In the genomic region with DNA sequence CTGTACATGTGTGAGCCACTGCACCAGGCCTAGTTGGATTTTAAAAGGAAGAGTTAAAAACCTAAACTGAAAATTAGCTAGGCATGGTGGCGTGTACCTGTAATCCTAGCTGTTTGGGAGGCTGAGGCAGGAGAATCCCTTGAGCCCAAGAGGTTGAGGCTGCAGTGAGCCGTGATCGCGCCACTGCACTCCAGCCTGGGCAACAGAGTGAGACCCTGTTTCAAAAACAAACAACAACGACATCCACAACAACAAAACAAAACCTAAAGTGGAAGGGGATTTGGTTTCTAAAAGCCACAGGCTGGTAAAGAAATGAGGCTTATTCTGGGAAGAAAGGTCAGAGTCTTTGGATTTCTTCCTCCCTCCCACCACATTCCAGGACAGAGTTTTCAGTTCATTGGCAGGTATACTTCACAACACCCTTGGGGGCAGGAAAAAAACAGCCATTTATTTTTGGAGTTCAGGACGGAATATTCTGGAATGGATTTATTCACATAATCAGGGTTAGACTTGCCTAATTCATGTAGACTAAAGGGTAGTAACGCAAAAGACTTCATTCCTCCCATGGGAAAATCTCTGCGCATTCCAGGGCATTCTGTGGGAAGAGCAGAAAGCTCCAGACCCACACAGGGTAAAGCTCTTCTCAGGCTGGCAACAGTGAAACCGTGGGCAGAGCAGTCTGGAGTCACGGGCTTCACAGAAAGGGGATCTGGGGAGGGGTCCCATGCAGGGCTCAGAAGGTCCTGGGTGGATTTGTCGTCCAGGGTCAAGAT, we compare ENCODE assay signal across 11 cellular contexts. TPM values are rescaled to one million over a fixed set of nuclear protein-coding genes. Genes with fewer than 3 reads are reported as not detected.
DNase-seq lines count a peak whose midpoint lies in the region; FAIRE-seq and TF ChIP-seq lines count a peak whose summit lies in the region.
"Had no signal": no experiment of that assay in that cellular context is flagged by ENCODE, and none has a peak within 500 bp of the region (broad histone marks: within the 10 kb centered on the region; RNA-seq: fewer than 3 reads in every experiment).

No MANE protein-coding gene starts in this region.

- H3K27me3 ChIP-seq in astrocyte (ENCODE audit: insufficient read depth, low read length) = no peaks in the 10 kb centered on the region
- H3K27me3 ChIP-seq in hepatocyte = no peaks in the 10 kb centered on the region
- H3K27me3 ChIP-seq in subcutaneous abdominal adipose tissue (ENCODE audit: control insufficient read depth in 5 of 5, insufficient read depth in 4 of 5, low read length in 5 of 5) = peaks cover 0 to 5% (median 0%) of the 10 kb centered on the region in 5 donors
- H3K27me3 ChIP-seq: pancreas had no signal

- no peaks in the 10 kb centered on the region for H4K20me1 ChIP-seq in astrocyte (ENCODE audit: insufficient read depth, low read length)
- H4K20me1 ChIP-seq in hepatocyte (ENCODE audit: insufficient read depth, poor library complexity, severe bottlenecking) = no peaks in the 10 kb centered on the region

- DNase-seq in astrocyte (ENCODE audit: low read depth) = peak; percentile 32
- DNase-seq in hepatocyte (ENCODE audit: low spot score) = no peak
- no peak for DNase-seq in glutamatergic neuron
- no peak for DNase-seq in NCI-H82 (lab: John Stamatoyannopoulos, UW)
- no peak for DNase-seq in GM12891 (ENCODE audit: insufficient read length, low spot score)
- DNase-seq: KG1; pancreas; stimulated activated CD8-positive, alpha-beta memory T cell treated with anti-CD3 and anti-CD28 coated beads, Interleukin-4, amount 100 ng/mL, for 48 hours had no signal

- peak overlapping the region; percentile 55 for H3K27ac ChIP-seq in KOPT-K1 (ENCODE audit: low read depth, low read length, poor library complexity, severe bottlenecking)
- peak overlapping the region; percentile 7 for H3K27ac ChIP-seq in astrocyte (ENCODE audit: low read depth, low read length)
- H3K27ac ChIP-seq in hepatocyte = peak overlapping the region; percentile 52
- H3K27ac ChIP-seq in subcutaneous abdominal adipose tissue (ENCODE audit: low read depth, low read length) = peak overlapping the region; percentile 94
- H3K27ac ChIP-seq: VCaP had no signal

- no peak for TF ChIP-seq POLR2A in GM12891 (IDR thresholded peaks at IDR 0.05; ENCODE audit: low read depth, low read length)

- no peak for FAIRE-seq in astrocyte (lab: Jason Lieb, UNC)
- FAIRE-seq in GM12891 (lab: Jason Lieb, UNC) = no peak
- FAIRE-seq: pancreas had no signal

- WGBS in hepatocyte (ENCODE audit: low lambda C conversion rate, missing lambda C conversion rate) = 81% methylated on average over 11 of the region's 11 CpGs

- H3K9me3 Mint-ChIP-seq in astrocyte (ENCODE audit: unreplicated experiment) = no peaks in the 10 kb centered on the region
- no peaks in the 10 kb centered on the region for H3K9me3 Mint-ChIP-seq in glutamatergic neuron (ENCODE audit: unreplicated experiment)

- H3K9ac ChIP-seq in astrocyte (ENCODE audit: low read length) = peak overlapping the region; percentile 10
- peak overlapping the region; percentile 23 to 89 (median 71) for H3K9ac ChIP-seq in subcutaneous abdominal adipose tissue (ENCODE audit: low read length in 5 of 5)

- H3K9me3 ChIP-seq in KOPT-K1 (ENCODE audit: insufficient read depth, low read length, poor library complexity, severe bottlenecking) = no peaks in the 10 kb centered on the region
- no peaks in the 10 kb centered on the region for H3K9me3 ChIP-seq in astrocyte (ENCODE audit: insufficient read depth, low read depth, low read length)
- H3K9me3 ChIP-seq in hepatocyte (ENCODE audit: low read depth) = no peaks in the 10 kb centered on the region
- peaks cover 0 to 4% (median 0%) of the 10 kb centered on the region in 5 donors for H3K9me3 ChIP-seq in subcutaneous abdominal adipose tissue (ENCODE audit: control insufficient read depth in 5 of 5, low read length in 5 of 5)
- H3K9me3 ChIP-seq: pancreas had no signal

- H2AFZ ChIP-seq in astrocyte (ENCODE audit: low read depth, low read length) (peak overlapping the region; percentile 26), hepatocyte (peak overlapping the region; percentile 39)

- H3K79me2 ChIP-seq in astrocyte (ENCODE audit: insufficient read depth, low read length) = no peaks in the 10 kb centered on the region
- H3K79me2 ChIP-seq in hepatocyte = no peaks in the 10 kb centered on the region

- H3K4me1 ChIP-seq in astrocyte (ENCODE audit: insufficient read depth, low read length) (peaks cover 8% of the 10 kb centered on the region), hepatocyte (ENCODE audit: insufficient read depth) (peaks cover 9% of the 10 kb centered on the region), subcutaneous abdominal adipose tissue (ENCODE audit: control insufficient read depth in 5 of 5, insufficient read depth in 5 of 5, low read length in 5 of 5) (peaks cover 10 to 35% (median 19%) of the 10 kb centered on the region in 5 donors)
- H3K4me1 ChIP-seq: pancreas had no signal

- no peak for TF ChIP-seq CTCF in astrocyte (IDR thresholded peaks at IDR 0.05; ENCODE audit: insufficient read depth, low read depth, low read length)
- TF ChIP-seq CTCF in hepatocyte (IDR thresholded peaks at IDR 0.05; ENCODE audit: poor library complexity) = no peak
- TF ChIP-seq CTCF in glutamatergic neuron (IDR thresholded peaks at IDR 0.05; ENCODE audit: partially characterized antibody, unreplicated experiment) = no peak

- peaks cover 6% of the 10 kb centered on the region for H3K4me1 Mint-ChIP-seq in astrocyte (ENCODE audit: low read depth, unreplicated experiment)
- no peaks in the 10 kb centered on the region for H3K4me1 Mint-ChIP-seq in glutamatergic neuron (ENCODE audit: low read depth, unreplicated experiment)

- H3K9me2 ChIP-seq in hepatocyte (replicated peaks; ENCODE audit: insufficient read depth) = no peaks in the 10 kb centered on the region

- H3K4me3 Mint-ChIP-seq in astrocyte (ENCODE audit: unreplicated experiment) = peak overlapping the region; percentile 68
- no peak overlapping the region for H3K4me3 Mint-ChIP-seq in glutamatergic neuron (ENCODE audit: unreplicated experiment)

- H3K36me3 Mint-ChIP-seq in astrocyte (ENCODE audit: low read depth, unreplicated experiment) (no peaks in the 10 kb centered on the region), glutamatergic neuron (ENCODE audit: unreplicated experiment) (no peaks in the 10 kb centered on the region)

- no peak overlapping the region for H3K4me3 ChIP-seq in astrocyte (ENCODE audit: insufficient read depth, low read depth, low read length)
- H3K4me3 ChIP-seq in hepatocyte = no peak overlapping the region
- peak overlapping the region in 3 of 5 donors; percentile 29 to 57 (median 38) for H3K4me3 ChIP-seq in subcutaneous abdominal adipose tissue (ENCODE audit: low read depth in 1 of 5, low read length in 5 of 5)
- H3K4me3 ChIP-seq: pancreas had no signal

- no peaks in the 10 kb centered on the region for H3K36me3 ChIP-seq in KOPT-K1 (ENCODE audit: insufficient read depth, low read length)
- no peaks in the 10 kb centered on the region for H3K36me3 ChIP-seq in astrocyte (ENCODE audit: insufficient read depth, low read length)
- H3K36me3 ChIP-seq in hepatocyte (replicated peaks; ENCODE audit: insufficient read depth, low read depth) = no peaks in the 10 kb centered on the region
- no peaks in the 10 kb centered on the region for H3K36me3 ChIP-seq in subcutaneous abdominal adipose tissue (ENCODE audit: control insufficient read depth in 5 of 5, insufficient read depth in 5 of 5, low read length in 5 of 5)
- H3K36me3 ChIP-seq: pancreas had no signal

- H3K4me2 ChIP-seq in astrocyte (ENCODE audit: low read length) = peak overlapping the region; percentile 59
- H3K4me2 ChIP-seq in hepatocyte = peak overlapping the region; percentile 61

- H3K27ac Mint-ChIP-seq in astrocyte (ENCODE audit: unreplicated experiment) (peak overlapping the region; percentile 100), glutamatergic neuron (ENCODE audit: unreplicated experiment) (no peak overlapping the region)

- H3K27me3 Mint-ChIP-seq in astrocyte (ENCODE audit: low read depth, unreplicated experiment) (no peaks in the 10 kb centered on the region), glutamatergic neuron (ENCODE audit: unreplicated experiment) (peaks cover 1% of the 10 kb centered on the region)

TF ChIP-seq in GM12891, 5 proteins besides CTCF, POLR2A, EP300 and RAD21:
- no peak for TF ChIP-seq POU2F2 (IDR thresholded peaks at IDR 0.05; ENCODE audit: low read depth, low read length)
- TF ChIP-seq TAF1 (IDR thresholded peaks at IDR 0.05; ENCODE audit: low read depth, low read length) = no peak
- TF ChIP-seq POLR2AphosphoS5 (IDR thresholded peaks at IDR 0.05; ENCODE audit: low read depth, low read length) = no peak
- TF ChIP-seq SPI1 (IDR thresholded peaks at IDR 0.05; ENCODE audit: low read depth, low read length) = no peak
- TF ChIP-seq PAX5 (IDR thresholded peaks at IDR 0.05; ENCODE audit: insufficient read depth, low read length, severe bottlenecking) = no peak

RNA-seq across cellular contexts. Expression of a gene that starts 34.9 kb away (rescaled TPM):
- total RNA-seq in astrocyte = not detected in 2 replicates
- total RNA-seq in hepatocyte = not detected in 2 replicates
- not detected in 2 replicates for polyA plus RNA-seq in hepatocyte
- total RNA-seq in glutamatergic neuron (ENCODE audit: unreplicated experiment) = not detected
- polyA plus RNA-seq in GM12891 (2012; ENCODE audit: low read depth, missing spikeins) = not detected
- total RNA-seq: pancreas had no signal
- polyA plus RNA-seq: pancreas had no signal

Comparison
In these comparisons a context has a peak if more than half of its experiments do, and no peak if none do; other contexts are left out.
1. H3K27ac ChIP-seq: peak in every context shown above with its lines; median percentile 94 in subcutaneous abdominal adipose tissue; 55 in KOPT-K1; 52 in hepatocyte; 7 in astrocyte.
2. H3K4me3 ChIP-seq: peak in subcutaneous abdominal adipose tissue (3 of 5); none in astrocyte (single experiment) and hepatocyte (single experiment).